In the genomic region with DNA sequence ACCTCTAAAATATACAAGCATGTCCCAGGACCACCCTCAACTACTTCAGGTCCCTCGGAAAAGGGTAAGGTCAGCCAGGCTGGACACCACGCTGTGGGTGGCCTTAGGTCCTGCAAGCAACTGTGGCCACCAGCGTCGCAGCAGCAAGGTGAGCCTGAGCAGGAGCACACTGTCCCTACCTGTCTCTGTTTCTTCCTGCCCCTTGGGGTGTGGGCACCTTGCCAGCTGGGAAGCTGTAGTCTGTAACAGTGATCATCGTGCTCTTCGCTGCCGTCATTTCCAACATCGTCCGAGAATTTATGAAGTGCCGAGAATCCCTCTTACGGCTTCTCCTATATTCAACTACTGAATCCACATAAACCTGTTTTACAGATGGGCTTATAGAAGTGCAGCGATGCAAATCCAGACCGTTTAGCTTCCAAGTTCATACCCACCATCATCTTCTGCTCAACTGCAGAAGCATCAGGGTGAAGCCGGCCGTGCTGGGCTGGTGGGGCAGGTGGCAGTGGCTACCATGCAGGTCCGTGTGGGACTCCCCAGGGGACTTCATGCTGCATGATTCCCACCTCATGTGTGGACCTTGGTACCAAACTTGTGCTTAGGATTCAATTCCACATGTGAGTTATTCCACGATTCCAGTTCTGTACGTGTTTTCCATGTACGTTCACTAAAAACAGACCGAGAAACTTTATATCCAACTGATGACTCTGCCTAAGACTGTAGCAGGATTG, we compare ENCODE assay signal across 22 cellular contexts.
DNase-seq lines count a peak whose midpoint lies in the region; ATAC-seq and TF ChIP-seq lines count a peak whose summit lies in the region.
"Had no signal": no experiment of that assay in that cellular context is flagged by ENCODE, and none has a peak within 500 bp of the region (broad histone marks: within the 10 kb centered on the region; RNA-seq: fewer than 3 reads in every experiment).

No MANE protein-coding gene starts in this region.

- no peak overlapping the region for H3K4me3 ChIP-seq in testis
- H3K4me3 ChIP-seq: A549, GM23338, SK-N-MC had no signal

- peak overlapping the region; percentile 32 to 48 for H3K27ac ChIP-seq in testis
- H3K27ac ChIP-seq: A549, HL-60, SK-N-MC had no signal

- in situ Hi-C loops in G401 (cut with HindIII; ENCODE audit: low sequenced_read_pairs): no loop called here

- no peak for ATAC-seq in HG03097 (IDR thresholded peaks at IDR 0.05; ENCODE audit: low FRiP score, unreplicated experiment)
- ATAC-seq: A549, GM23338, HCT116 had no signal

- TF ChIP-seq CTCF in brain (conservative IDR thresholded peaks at IDR 0.05) (no peak), nephron (IDR thresholded peaks at IDR 0.05; ENCODE audit: unreplicated experiment in 3 of 3) (no peak), testis (IDR thresholded peaks at IDR 0.05) (no peak)

- DNase-seq in G401 (ENCODE audit: low spot score) (peak; percentile 3), testis (no peak), AG20443 (ENCODE audit: low spot score) (no peak), MV-4-11 (lab: John Stamatoyannopoulos, UW) (no peak)
- DNase-seq: Karpas-422, NCI-H1092 treated with DMSO at 0.1 percent for 48 hours, NCI-H146, NCI-H1930, NCI-H2107, NCI-H446, NCI-H524 treated with DMSO at 0.1 percent for 48 hours, NCI-H774, SIG-M5 had no signal

- H3K36me3 Mint-ChIP-seq in brain (no peaks in the 10 kb centered on the region), nephron (ENCODE audit: low read depth) (no peaks in the 10 kb centered on the region)

- H3K27me3 Mint-ChIP-seq in brain: peaks cover 8% of the 10 kb centered on the region
- H3K27me3 Mint-ChIP-seq in nephron (ENCODE audit: low read depth): peaks cover 9% of the 10 kb centered on the region

- peaks cover 48% of the 10 kb centered on the region for H3K4me1 ChIP-seq in testis
- H3K4me1 ChIP-seq: A549 had no signal

- H3K27me3 ChIP-seq in testis: no peaks in the 10 kb centered on the region

- peak overlapping the region in 4 of 5 experiments; percentile 41 to 82 (median 54) for H3K27ac Mint-ChIP-seq in brain
- H3K27ac Mint-ChIP-seq in nephron: peak overlapping the region; percentile 47 to 86 (median 65)
- H3K27ac Mint-ChIP-seq: B cell had no signal

- intact Hi-C loops in testis (cut with DNase I; ENCODE audit: low total_unique reads): loop anchor here (5.0 kb wide), 1 partner anchor 273 kb away; no protein-coding TSS in a partner anchor

- no peak for TF ChIP-seq POLR2A in testis (IDR thresholded peaks at IDR 0.05)

- 38 to 45% methylated on average over 20 of the region's 20 CpGs for WGBS in testis, 2 donors

- H3K4me3 Mint-ChIP-seq in brain (no peak overlapping the region), nephron (no peak overlapping the region)
- H3K4me3 Mint-ChIP-seq: B cell, GM23338 had no signal

- no peaks in the 10 kb centered on the region for H3K9me3 ChIP-seq in testis
- H3K9me3 ChIP-seq: A549 had no signal

- peaks cover 28% of the 10 kb centered on the region for H3K4me1 Mint-ChIP-seq in brain
- H3K4me1 Mint-ChIP-seq in nephron: peaks cover 23% of the 10 kb centered on the region
- H3K4me1 Mint-ChIP-seq: B cell had no signal

- H3K36me3 ChIP-seq in testis (ENCODE audit: low read depth, missing control alignments): no peaks in the 10 kb centered on the region

- peaks cover 0 to 7% (median 2%) of the 10 kb centered on the region in 5 experiments for H3K9me3 Mint-ChIP-seq in brain
- no peaks in the 10 kb centered on the region for H3K9me3 Mint-ChIP-seq in nephron
- H3K9me3 Mint-ChIP-seq: GM23338 had no signal
